16 cellular contexts compared by ENCODE assay signal in the genomic region with DNA sequence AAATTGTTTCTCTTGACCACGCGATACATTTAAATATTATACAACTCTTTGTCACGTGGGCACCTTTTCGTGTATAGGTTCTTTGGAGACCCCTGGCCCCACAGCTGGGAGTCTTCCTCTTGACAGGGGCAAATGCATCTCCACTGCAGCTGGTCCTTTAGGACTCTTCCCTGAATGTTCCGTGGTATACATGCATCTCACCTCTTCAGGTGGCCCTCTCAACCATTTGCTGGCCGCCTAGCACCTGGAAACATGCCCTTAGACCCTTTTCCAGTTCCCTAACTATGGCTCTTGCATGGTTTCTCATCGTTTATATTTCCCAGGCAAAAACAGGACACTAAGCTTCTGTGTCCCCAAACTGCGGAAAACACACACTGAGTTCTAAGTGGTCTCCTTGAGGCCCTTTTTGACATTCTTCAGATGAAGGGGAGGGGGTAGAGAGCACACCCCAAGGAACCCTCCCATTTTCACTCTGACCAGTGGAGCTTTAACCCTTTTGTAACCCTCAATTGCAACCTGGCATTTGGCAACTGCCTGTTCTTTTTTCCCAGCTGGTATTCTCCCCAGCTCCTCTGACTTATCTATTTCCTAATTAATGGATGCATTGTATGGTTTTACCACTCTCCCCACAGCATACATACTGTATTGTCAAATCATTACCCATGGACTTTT. TPM values are rescaled to one million over a fixed set of nuclear protein-coding genes. Genes with fewer than 3 reads are reported as not detected.
DNase-seq lines count a peak whose midpoint lies in the region; TF ChIP-seq lines count a peak whose summit lies in the region.
"Had no signal": no experiment of that assay in that cellular context is flagged by ENCODE, and none has a peak within 500 bp of the region (broad histone marks: within the 10 kb centered on the region; RNA-seq: fewer than 3 reads in every experiment).

No MANE protein-coding gene starts in this region.

- WGBS in hepatocyte (ENCODE audit: low lambda C conversion rate, missing lambda C conversion rate), result 72% methylated on average over 8 of the region's 8 CpGs
- 32 to 56% (median 54%) methylated on average over 8 of the region's 8 CpGs for WGBS in stomach, 5 donors

- H3K9me3 ChIP-seq in breast epithelium (no peaks in the 10 kb centered on the region), PC-9 (ENCODE audit: insufficient read depth, low read depth) (no peaks in the 10 kb centered on the region), hepatocyte (ENCODE audit: low read depth) (no peaks in the 10 kb centered on the region), stomach (no peaks in the 10 kb centered on the region)
- H3K9me3 ChIP-seq: BE2C, uterus had no signal

- H3F3A ChIP-seq in PC-9 (ENCODE audit: insufficient read depth, low read depth), result peaks cover 75% of the 10 kb centered on the region

- H3K4me1 Mint-ChIP-seq in MCF 10A (ENCODE audit: insufficient read depth, unreplicated experiment), result peaks cover 6% of the 10 kb centered on the region

- no peak overlapping the region for H3K4me2 ChIP-seq in PC-9
- no peak overlapping the region for H3K4me2 ChIP-seq in hepatocyte

- H3K27me3 ChIP-seq in breast epithelium, result no peaks in the 10 kb centered on the region
- no peaks in the 10 kb centered on the region for H3K27me3 ChIP-seq in PC-9 (ENCODE audit: insufficient read depth, low read depth)
- no peaks in the 10 kb centered on the region for H3K27me3 ChIP-seq in hepatocyte
- no peaks in the 10 kb centered on the region for H3K27me3 ChIP-seq in stomach
- H3K27me3 ChIP-seq: BE2C, uterus had no signal

- DNase-seq in MCF 10A (ENCODE audit: unreplicated experiment) (peak; percentile 39), breast epithelium (ENCODE audit: low spot score in 2 of 2) (no peak), PC-9 (no peak), hepatocyte (ENCODE audit: low spot score) (no peak), stomach (no peak), ACHN (no peak), DMS153 (lab: John Stamatoyannopoulos, UW) (no peak)
- no peak for DNase-seq in stimulated activated CD8-positive, alpha-beta memory T cell treated with anti-CD3 and anti-CD28 coated beads, Interleukin-4, amount 100 ng/mL, for 48 hours
- DNase-seq: anterior cingulate cortex, BE2C, foreskin fibroblast, Kasumi-1, NCI-H187 treated with DMSO at 0.1 percent for 48 hours, NCI-H526, uterus had no signal

- H3K79me2 ChIP-seq in PC-9 (ENCODE audit: low read depth), result peaks cover 24% of the 10 kb centered on the region
- no peaks in the 10 kb centered on the region for H3K79me2 ChIP-seq in hepatocyte

- peaks cover 18% of the 10 kb centered on the region for H3K36me3 Mint-ChIP-seq in MCF 10A (ENCODE audit: insufficient read depth, unreplicated experiment)

- H3K4me3 ChIP-seq in breast epithelium, result no peak overlapping the region
- H3K4me3 ChIP-seq in PC-9, result no peak overlapping the region
- H3K4me3 ChIP-seq in hepatocyte, result no peak overlapping the region
- H3K4me3 ChIP-seq in stomach, result no peak overlapping the region
- H3K4me3 ChIP-seq: uterus had no signal

- H4K20me1 ChIP-seq in PC-9 (ENCODE audit: insufficient read depth), result peaks cover 7% of the 10 kb centered on the region; the same call in 1 of the 2 replicates
- H4K20me1 ChIP-seq in hepatocyte (ENCODE audit: insufficient read depth, poor library complexity, severe bottlenecking), result no peaks in the 10 kb centered on the region

- H3K36me3 ChIP-seq in breast epithelium, result no peaks in the 10 kb centered on the region
- peaks cover 53% of the 10 kb centered on the region for H3K36me3 ChIP-seq in PC-9 (ENCODE audit: low read depth)
- H3K36me3 ChIP-seq in hepatocyte (replicated peaks; ENCODE audit: insufficient read depth, low read depth), result no peaks in the 10 kb centered on the region
- H3K36me3 ChIP-seq in stomach, result peaks cover 0 to 3% (median 1%) of the 10 kb centered on the region in 4 donors
- H3K36me3 ChIP-seq: BE2C, uterus had no signal

- H2AFZ ChIP-seq in PC-9 (no peak overlapping the region), hepatocyte (no peak overlapping the region)

- H3K27me3 Mint-ChIP-seq in MCF 10A (ENCODE audit: insufficient read depth, unreplicated experiment), result no peaks in the 10 kb centered on the region

- BruUV-seq in MCF 10A (replicated peaks; lab: Mats Ljungman, UMichigan) (no TSS peak), PC-9 (replicated peaks; lab: Mats Ljungman, UMichigan) (no TSS peak)

- H3K4me3 Mint-ChIP-seq in MCF 10A (ENCODE audit: unreplicated experiment), result no peak overlapping the region
- H3K4me3 Mint-ChIP-seq: mesothelial cell of epicardium had no signal

- CTCF ChIA-PET in MCF 10A (lab: Yijun Ruan, JAX) (interaction anchor here (0.5 to 4.7 kb wide), 6 partner anchors 8 to 379 kb away, joined by 4 to 28 read pairs (median 6); no protein-coding TSS in a partner anchor), PC-9 (lab: Charles Lee) (no interaction called here)

- H3K27ac Mint-ChIP-seq in MCF 10A (ENCODE audit: low read depth, unreplicated experiment), result no peak overlapping the region
- H3K27ac Mint-ChIP-seq: mesothelial cell of epicardium had no signal

- TF ChIP-seq CTCF in MCF 10A (IDR thresholded peaks at IDR 0.05; ENCODE audit: unreplicated experiment), result no peak
- no peak for TF ChIP-seq CTCF in breast epithelium (IDR thresholded peaks at IDR 0.05)
- no peak for TF ChIP-seq CTCF in PC-9 (conservative IDR thresholded peaks at IDR 0.05)
- no peak for TF ChIP-seq CTCF in hepatocyte (IDR thresholded peaks at IDR 0.05; ENCODE audit: poor library complexity)
- no peak for TF ChIP-seq CTCF in stomach (IDR thresholded peaks at IDR 0.05)

- no peak for TF ChIP-seq EP300 in stomach (IDR thresholded peaks at IDR 0.05)

- no peaks in the 10 kb centered on the region for H3K9me2 ChIP-seq in PC-9 (ENCODE audit: insufficient read depth)
- H3K9me2 ChIP-seq in hepatocyte (replicated peaks; ENCODE audit: insufficient read depth), result no peaks in the 10 kb centered on the region

- no peaks in the 10 kb centered on the region for H3K4me1 ChIP-seq in breast epithelium
- H3K4me1 ChIP-seq in PC-9 (replicated peaks; ENCODE audit: insufficient read depth), result peaks cover 7% of the 10 kb centered on the region; the same call in 1 of the 2 replicates
- H3K4me1 ChIP-seq in hepatocyte (ENCODE audit: insufficient read depth), result peaks cover 8% of the 10 kb centered on the region
- H3K4me1 ChIP-seq in stomach, result peaks cover 6 to 42% (median 23%) of the 10 kb centered on the region in 4 donors
- H3K4me1 ChIP-seq: BE2C, uterus had no signal

- intact Hi-C loops in MCF 10A (cut with micrococcal nuclease) (loop anchor here (2.0 kb wide), 1 partner anchor 89 kb away; no protein-coding TSS in a partner anchor), breast epithelium (cut with DNase I; ENCODE audit: low total_unique reads) (no loop called here), PC-9 (cut with micrococcal nuclease; ENCODE audit: unreplicated experiment) (no loop called here), stomach (cut with DNase I; ENCODE audit: low total_unique reads) (no loop called here)

- H3K27ac ChIP-seq in breast epithelium (no peak overlapping the region), PC-9 (peak overlapping the region; percentile 57; the same call in 1 of the 2 replicates), hepatocyte (peak overlapping the region; percentile 43), stomach (peak overlapping the region in 4 of 5 donors; percentile 15 to 67 (median 46))
- H3K27ac ChIP-seq: uterus had no signal

- TF ChIP-seq POLR2A in breast epithelium (IDR thresholded peaks at IDR 0.05), result no peak
- TF ChIP-seq POLR2A in stomach (IDR thresholded peaks at IDR 0.05), result no peak

- POLR2A ChIA-PET in MCF 10A (lab: Yijun Ruan, JAX) (interaction anchor here (0.6 to 11.9 kb wide), 17 partner anchors 9 to 286 kb away, joined by 3 to 202 read pairs (median 3); a partner anchor contains a TSS), PC-9 (lab: Charles Lee; ENCODE audit: unreplicated experiment) (no interaction called here)

- H3K9me3 Mint-ChIP-seq in MCF 10A (ENCODE audit: unreplicated experiment), result no peaks in the 10 kb centered on the region
- H3K9me3 Mint-ChIP-seq: mesothelial cell of epicardium had no signal

- in situ Hi-C loops in ACHN (cut with HindIII; ENCODE audit: low pct_ligation_motif_present, low pct_unique_long_range_greater_than_20kb, low sequenced_read_pairs), result loop anchor here (25.0 kb wide), 1 partner anchor 93 kb away; no protein-coding TSS in a partner anchor

RNA-seq across cellular contexts. Expression of a gene that starts 20.6 kb away (rescaled TPM):
- total RNA-seq in MCF 10A (2022) (592 and 646 TPM in 2 replicates), breast epithelium (100 to 1,000 TPM; 168 to 324 (median 282) TPM), PC-9 (2021) (526 and 792 TPM in 2 replicates), hepatocyte (193 and 215 TPM in 2 replicates), stomach (100 to 1,000 TPM; 142 to 316 (median 249) TPM)
- polyA plus RNA-seq in hepatocyte (553 and 625 TPM in 2 replicates), stomach (100 to 1,000 TPM; 391 to 464 (median 413) TPM)

RNA-seq across cellular contexts. Expression of a gene that starts 21.6 kb away (rescaled TPM):
- total RNA-seq in MCF 10A (2022) (137 and 171 TPM in 2 replicates), breast epithelium (10 to 100 TPM; 88.0 to 98.3 (median 96.0) TPM), PC-9 (2021) (282 and 308 TPM in 2 replicates), hepatocyte (154 and 165 TPM in 2 replicates), stomach (100 to 1,000 TPM in 2 of 5 donors, 10 to 100 TPM in 3; 21.4 to 156 (median 58.9) TPM)
- polyA plus RNA-seq in hepatocyte (120 and 129 TPM in 2 replicates), stomach (100 to 1,000 TPM in 1 of 3 donors, 10 to 100 TPM in 2; 73.3 to 115 (median 79.1) TPM)

RNA-seq across cellular contexts. Expression of a gene that starts 28.0 kb away (rescaled TPM):
- 1.2 and 2.2 TPM in 2 replicates for total RNA-seq in MCF 10A (2022)
- total RNA-seq in breast epithelium, result 1 to 10 TPM; 2.2 to 5.8 (median 4.9) TPM
- 44.2 and 49.1 TPM in 2 replicates for total RNA-seq in PC-9 (2021)
- 10.0 and 10.8 TPM in 2 replicates for total RNA-seq in hepatocyte
- polyA plus RNA-seq in hepatocyte, result 4.7 and 6.5 TPM in 2 replicates
- 1 to 10 TPM in 4 of 5 donors, not detected in 1; 4.9 to 7.7 (median 5.8) TPM for total RNA-seq in stomach
- 1 to 10 TPM; 1.4 to 4.4 (median 2.2) TPM for polyA plus RNA-seq in stomach

Comparison
In these comparisons a context has a peak if more than half of its experiments do, and no peak if none do; other contexts are left out.
1. H3K27ac ChIP-seq: peak in PC-9 (single experiment), hepatocyte (single experiment) and stomach (4 of 5); none in breast epithelium (0 of 2).